Comparison of ENCODE assay signal across 16 cellular contexts in genomic region chr6:140320799-140321099, GRCh38.
DNase-seq lines count a peak whose midpoint lies in the region; ATAC-seq and TF ChIP-seq lines count a peak whose summit lies in the region.
"Had no signal": no experiment of that assay in that cellular context is flagged by ENCODE, and none has a peak within 500 bp of the region (broad histone marks: within the 10 kb centered on the region; RNA-seq: fewer than 3 reads in every experiment).

No MANE protein-coding gene starts in this region.

- H3K9me3 Mint-ChIP-seq in Calu3 (ENCODE audit: low read depth, unreplicated experiment): no peaks in the 10 kb centered on the region
- H3K9me3 Mint-ChIP-seq: activated B cell treated with CpG ODN at 0.5 μM for 24 hours, neural progenitor cell had no signal

- H3K4me1 Mint-ChIP-seq in Calu3 (ENCODE audit: low read depth, unreplicated experiment): peaks cover 15% of the 10 kb centered on the region

- H3K27me3 Mint-ChIP-seq in Calu3 (ENCODE audit: unreplicated experiment): no peaks in the 10 kb centered on the region
- H3K27me3 Mint-ChIP-seq: activated B cell treated with CpG ODN at 0.5 μM for 24 hours had no signal

- no peak for ATAC-seq in psoas muscle
- ATAC-seq in GM21390 (IDR thresholded peaks at IDR 0.05; ENCODE audit: unreplicated experiment): no peak
- no peak for ATAC-seq in GM21515 (IDR thresholded peaks at IDR 0.05; ENCODE audit: unreplicated experiment)

- no peaks in the 10 kb centered on the region for H3K27me3 ChIP-seq in right atrium auricular region
- H3K27me3 ChIP-seq in psoas muscle (ENCODE audit: insufficient read depth in 3 of 3, low read length in 2 of 3): no peaks in the 10 kb centered on the region
- H3K27me3 ChIP-seq: MG63, neural progenitor cell, sigmoid colon had no signal

- H3K27ac ChIP-seq in right atrium auricular region (peak overlapping the region; percentile 68 to 76), psoas muscle (peak overlapping the region; percentile 47)
- H3K27ac ChIP-seq: neural progenitor cell had no signal

- no TSS peak for BruUV-seq in Calu3 (replicated peaks; lab: Mats Ljungman, UMichigan)

- DNase-seq in Calu3 (no peak), UCSD-AML1 (lab: John Stamatoyannopoulos, UW; ENCODE audit: unreplicated experiment) (peak; percentile 22), right atrium auricular region (ENCODE audit: low spot score) (no peak), psoas muscle (no peak), NCI-H748 treated with DMSO at 0.1 percent for 48 hours (lab: John Stamatoyannopoulos, UW) (no peak), LoVo (ENCODE audit: low spot score) (no peak)
- DNase-seq: activated B cell treated with CpG ODN at 0.5 μM for 24 hours; MG63; NCI-H1930; sigmoid colon; stimulated activated CD4-positive, alpha-beta T cell treated with anti-CD3 and anti-CD28 coated beads, Interleukin-4, amount 100 ng/mL, for 1 hour; SW 1271 had no signal

- H3K4me3 Mint-ChIP-seq in Calu3 (ENCODE audit: low read depth, unreplicated experiment): no peak overlapping the region
- H3K4me3 Mint-ChIP-seq: activated B cell treated with CpG ODN at 0.5 μM for 24 hours, neural progenitor cell had no signal

- H3K27ac Mint-ChIP-seq in Calu3 (ENCODE audit: unreplicated experiment): peak overlapping the region; percentile 58
- H3K27ac Mint-ChIP-seq: activated B cell treated with CpG ODN at 0.5 μM for 24 hours, neural progenitor cell had no signal

- H3K36me3 ChIP-seq in right atrium auricular region (no peaks in the 10 kb centered on the region), psoas muscle (ENCODE audit: insufficient read depth in 1 of 2, low read depth in 1 of 2) (no peaks in the 10 kb centered on the region)
- H3K36me3 ChIP-seq: MG63, neural progenitor cell, sigmoid colon had no signal

- 35 to 73% (median 43%) methylated on average over 1 of the region's 1 CpG for WGBS in psoas muscle, 3 donors

- no peak for TF ChIP-seq CTCF in Calu3 (IDR thresholded peaks at IDR 0.05; ENCODE audit: unreplicated experiment)
- no peak for TF ChIP-seq CTCF in right atrium auricular region (IDR thresholded peaks at IDR 0.05)
- no peak for TF ChIP-seq CTCF in psoas muscle (IDR thresholded peaks at IDR 0.05)

- CTCF ChIA-PET in Calu3 (lab: Charles Lee): no interaction called here

- intact Hi-C loops in Calu3 (cut with micrococcal nuclease; ENCODE audit: unreplicated experiment): no loop called here
- intact Hi-C loops in psoas muscle (cut with DNase I): no loop called here

- H3K9me3 ChIP-seq in right atrium auricular region (peaks cover 0 to under 1% of the 10 kb centered on the region in 2 donors), psoas muscle (peaks cover 8% of the 10 kb centered on the region)
- H3K9me3 ChIP-seq: sigmoid colon had no signal

- H3K36me3 Mint-ChIP-seq in Calu3 (ENCODE audit: insufficient read depth, unreplicated experiment): no peaks in the 10 kb centered on the region
- H3K36me3 Mint-ChIP-seq: neural progenitor cell had no signal

- peaks cover 0 to 44% of the 10 kb centered on the region in 2 donors for H3K4me1 ChIP-seq in right atrium auricular region
- H3K4me1 ChIP-seq in psoas muscle: peaks cover 30% of the 10 kb centered on the region

- H3K4me3 ChIP-seq in right atrium auricular region: no peak overlapping the region
- H3K4me3 ChIP-seq in psoas muscle: no peak overlapping the region
- H3K4me3 ChIP-seq: lung, MG63, neural progenitor cell, sigmoid colon had no signal
